ENCODE assay signal across 29 cellular contexts in genomic region chr13:112852808-112853207, GRCh38.
"Had no signal": no experiment of that assay in that cellular context is flagged by ENCODE, and none has a peak within 500 bp of the region (broad histone marks: within the 10 kb centered on the region; RNA-seq: fewer than 3 reads in every experiment).

No MANE protein-coding gene starts in this region.

- H3K4me1 Mint-ChIP-seq: activated CD4-positive, alpha-beta T cell treated with anti-CD3 and anti-CD28 coated beads, Interleukin-2, amount 10 ng/mL, durations not matched to agents 7 days and 5 days; activated naive CD4-positive, alpha-beta T cell treated with anti-CD3 and anti-CD28 coated beads, Interleukin-2, amount 50 U/mL, for 24 hours had no signal

- H3K4me3 Mint-ChIP-seq: activated CD4-positive, alpha-beta T cell treated with anti-CD3 and anti-CD28 coated beads, Interleukin-2, amount 10 ng/mL, durations not matched to agents 7 days and 5 days; activated CD8-positive, alpha-beta T cell treated with anti-CD3 and anti-CD28 coated beads for 36 hours; activated naive CD4-positive, alpha-beta T cell treated with anti-CD3 and anti-CD28 coated beads for 36 hours; activated naive CD4-positive, alpha-beta T cell treated with anti-CD3 and anti-CD28 coated beads, Interleukin-2, amount 50 U/mL, for 24 hours; activated naive CD8-positive, alpha-beta T cell treated with anti-CD3 and anti-CD28 coated beads for 36 hours; activated naive CD8-positive, alpha-beta T cell treated with anti-CD3 and anti-CD28 coated beads, Interleukin-2, amount 50 U/mL, for 24 hours; activated T-helper 1 cell treated with anti-CD3 and anti-CD28 coated beads, Interleukin-12 subunit alpha, Interleukin-12 subunit beta, Interleukin-2, Interleukin-4 antibody, amounts not matched to agents 30 ng/mL and 10 ng/mL and 1 ng/mL, durations not matched to agents 14 hours and 24 hours and 36 hours; effector memory CD8-positive, alpha-beta T cell had no signal

- DNase-seq: activated CD4-positive, alpha-beta T cell treated with anti-CD3 and anti-CD28 coated beads for 1 hour; activated CD4-positive, alpha-beta T cell treated with anti-CD3 and anti-CD28 coated beads for 4 hours; activated CD4-positive, alpha-beta T cell treated with anti-CD3 and anti-CD28 coated beads, Interleukin-2, amount 10 ng/mL, durations not matched to agents 7 days and 5 days; activated CD4-positive, alpha-beta T cell treated with anti-CD3 and anti-CD28 coated beads, Interleukin-2, amount 50 U/mL, for 4 hours; activated CD8-positive, alpha-beta memory T cell treated with anti-CD3 and anti-CD28 coated beads for 24 hours; activated CD8-positive, alpha-beta T cell treated with anti-CD3 and anti-CD28 coated beads for 36 hours; activated effector memory CD4-positive, alpha-beta T cell treated with anti-CD3 and anti-CD28 coated beads, Interleukin-2, amount 50 U/mL, for 16 hours; activated naive CD4-positive, alpha-beta T cell treated with anti-CD3 and anti-CD28 coated beads for 36 hours; activated naive CD8-positive, alpha-beta T cell treated with anti-CD3 and anti-CD28 coated beads for 36 hours; activated naive CD8-positive, alpha-beta T cell treated with anti-CD3 and anti-CD28 coated beads, Interleukin-2, amount 50 U/mL, for 24 hours; activated T-cell treated with anti-CD3 and anti-CD28 coated beads, Interleukin-2, amount 50 U/mL, for 48 hours; adrenal gland; amygdala; body of pancreas; caudate nucleus; cortex of kidney; dermis blood vessel endothelial cell; effector CD4-positive, alpha-beta T cell; effector memory CD8-positive, alpha-beta T cell; esophagus squamous epithelium; foreskin melanocyte; heart right ventricle; T-helper 1 cell; T-helper 2 cell had no signal

- H3K9me3 ChIP-seq: adrenal gland, body of pancreas, esophagus squamous epithelium had no signal

- H3K4me3 ChIP-seq: adrenal gland, body of pancreas, esophagus squamous epithelium, gastroesophageal sphincter, heart right ventricle had no signal

- H3K27ac Mint-ChIP-seq: activated CD4-positive, alpha-beta T cell treated with anti-CD3 and anti-CD28 coated beads, Interleukin-2, amount 10 ng/mL, durations not matched to agents 7 days and 5 days; activated CD8-positive, alpha-beta T cell treated with anti-CD3 and anti-CD28 coated beads for 36 hours; activated naive CD4-positive, alpha-beta T cell treated with anti-CD3 and anti-CD28 coated beads for 36 hours; activated naive CD4-positive, alpha-beta T cell treated with anti-CD3 and anti-CD28 coated beads, Interleukin-2, amount 50 U/mL, for 24 hours; activated naive CD8-positive, alpha-beta T cell treated with anti-CD3 and anti-CD28 coated beads for 36 hours; activated naive CD8-positive, alpha-beta T cell treated with anti-CD3 and anti-CD28 coated beads, Interleukin-2, amount 50 U/mL, for 24 hours; activated T-helper 2 cell treated with anti-CD3 and anti-CD28 coated beads, Interferon-gamma antibody, Interleukin-2, Interleukin-4, amounts not matched to agents 10 μg/mL and 5 μg/mL and 100 μg/mL, durations not matched to agents 14 hours and 24 hours and 36 hours; effector memory CD8-positive, alpha-beta T cell had no signal

- H3K27me3 Mint-ChIP-seq: activated CD4-positive, alpha-beta T cell treated with anti-CD3 and anti-CD28 coated beads, Interleukin-2, amount 10 ng/mL, durations not matched to agents 7 days and 5 days; activated CD8-positive, alpha-beta T cell treated with anti-CD3 and anti-CD28 coated beads for 36 hours; activated naive CD4-positive, alpha-beta T cell treated with anti-CD3 and anti-CD28 coated beads, Interleukin-2, amount 50 U/mL, for 24 hours; activated naive CD8-positive, alpha-beta T cell treated with anti-CD3 and anti-CD28 coated beads for 36 hours; activated naive CD8-positive, alpha-beta T cell treated with anti-CD3 and anti-CD28 coated beads, Interleukin-2, amount 50 U/mL, for 24 hours; effector memory CD8-positive, alpha-beta T cell had no signal

- ATAC-seq: activated CD8-positive, alpha-beta T cell treated with anti-CD3 and anti-CD28 coated beads for 36 hours; activated naive CD8-positive, alpha-beta T cell treated with anti-CD3 and anti-CD28 coated beads, Interleukin-2, amount 50 U/mL, for 24 hours; body of pancreas; effector memory CD8-positive, alpha-beta T cell; gastroesophageal sphincter; heart right ventricle had no signal

- H3K4me1 ChIP-seq: adrenal gland, body of pancreas, esophagus squamous epithelium, gastroesophageal sphincter, heart right ventricle had no signal

- H3K27ac ChIP-seq: adrenal gland, body of pancreas, epithelial cell of prostate, esophagus squamous epithelium, gastroesophageal sphincter, heart right ventricle had no signal

- H3K9me3 Mint-ChIP-seq: activated CD4-positive, alpha-beta T cell treated with anti-CD3 and anti-CD28 coated beads, Interleukin-2, amount 10 ng/mL, durations not matched to agents 7 days and 5 days; activated CD8-positive, alpha-beta T cell treated with anti-CD3 and anti-CD28 coated beads for 36 hours; activated naive CD4-positive, alpha-beta T cell treated with anti-CD3 and anti-CD28 coated beads for 36 hours; activated naive CD4-positive, alpha-beta T cell treated with anti-CD3 and anti-CD28 coated beads, Interleukin-2, amount 50 U/mL, for 24 hours; activated naive CD8-positive, alpha-beta T cell treated with anti-CD3 and anti-CD28 coated beads for 36 hours; activated naive CD8-positive, alpha-beta T cell treated with anti-CD3 and anti-CD28 coated beads, Interleukin-2, amount 50 U/mL, for 24 hours; effector memory CD8-positive, alpha-beta T cell had no signal
